ENCODE assay signal across 13 cellular contexts in the genomic region with DNA sequence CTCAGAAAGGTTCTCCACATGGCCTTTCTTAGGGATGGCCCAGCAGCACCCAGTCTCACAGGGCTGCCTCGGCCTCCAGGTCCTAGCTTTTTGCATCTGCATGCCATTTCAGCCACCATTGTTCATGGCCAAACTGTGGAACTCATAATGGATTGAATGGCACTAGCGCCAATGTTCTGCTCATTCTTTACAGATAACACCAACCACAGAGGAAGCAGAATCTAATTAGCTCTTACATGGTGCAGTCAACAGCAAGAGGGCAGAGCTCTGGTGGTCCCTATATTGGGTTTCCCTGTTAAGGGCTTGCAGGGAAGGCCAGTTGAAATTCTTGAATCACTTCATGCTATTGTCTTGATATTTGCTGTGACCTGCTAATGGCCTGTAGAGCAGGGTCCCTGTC. TPM values are rescaled to one million over a fixed set of nuclear protein-coding genes. Genes with fewer than 3 reads are reported as not detected.
A peak's percentile ranks its signal among the peaks of the same experiment; 100 is the strongest.
DNase-seq lines count a peak whose midpoint lies in the region; ATAC-seq lines count a peak whose summit lies in the region.
"Had no signal": no experiment of that assay in that cellular context is flagged by ENCODE, and none has a peak within 500 bp of the region (broad histone marks: within the 10 kb centered on the region; RNA-seq: fewer than 3 reads in every experiment).

No MANE protein-coding gene starts in this region.

- no peaks in the 10 kb centered on the region for H3K36me3 ChIP-seq in KOPT-K1 (ENCODE audit: insufficient read depth, low read length)

- H3K9me3 Mint-ChIP-seq in activated CD4-positive, alpha-beta T cell treated with anti-CD3 and anti-CD28 coated beads, Interleukin-2, amount 10 ng/mL, durations not matched to agents 24 days and 14 days: no peaks in the 10 kb centered on the region
- H3K9me3 Mint-ChIP-seq in naive thymus-derived CD8-positive, alpha-beta T cell: peaks cover 0 to 14% (median 2%) of the 10 kb centered on the region in 9 donors

- no peak for ATAC-seq in naive thymus-derived CD8-positive, alpha-beta T cell

- POLR2A ChIA-PET in naive thymus-derived CD8-positive, alpha-beta T cell (lab: Charles Lee): interaction anchor here (1.1 to 20.7 kb wide), 10 partner anchors 9 to 315 kb away, joined by 3 to 593 read pairs (median 55); a partner anchor contains a TSS

- peaks cover 36% of the 10 kb centered on the region for H3K36me3 Mint-ChIP-seq in activated CD4-positive, alpha-beta T cell treated with anti-CD3 and anti-CD28 coated beads, Interleukin-2, amount 10 ng/mL, durations not matched to agents 24 days and 14 days (ENCODE audit: low read depth)
- H3K36me3 Mint-ChIP-seq in naive thymus-derived CD8-positive, alpha-beta T cell: peaks cover 9 to 44% (median 39%) of the 10 kb centered on the region in 3 donors

- peak overlapping the region; percentile 91 for H3K27ac Mint-ChIP-seq in activated CD4-positive, alpha-beta T cell treated with anti-CD3 and anti-CD28 coated beads, Interleukin-2, amount 10 ng/mL, durations not matched to agents 24 days and 14 days
- H3K27ac Mint-ChIP-seq in naive thymus-derived CD8-positive, alpha-beta T cell: peak overlapping the region; percentile 93 to 100 (median 98)

- H3K27me3 Mint-ChIP-seq in activated CD4-positive, alpha-beta T cell treated with anti-CD3 and anti-CD28 coated beads, Interleukin-2, amount 10 ng/mL, durations not matched to agents 24 days and 14 days: no peaks in the 10 kb centered on the region
- H3K27me3 Mint-ChIP-seq in naive thymus-derived CD8-positive, alpha-beta T cell: peaks cover 0 to 3% (median 0%) of the 10 kb centered on the region in 5 donors

- no peaks in the 10 kb centered on the region for H3K9me3 ChIP-seq in KOPT-K1 (ENCODE audit: insufficient read depth, low read length, poor library complexity, severe bottlenecking)

- H3K4me3 Mint-ChIP-seq in activated CD4-positive, alpha-beta T cell treated with anti-CD3 and anti-CD28 coated beads, Interleukin-2, amount 10 ng/mL, durations not matched to agents 24 days and 14 days: peak overlapping the region; percentile 86
- peak overlapping the region; percentile 84 to 96 (median 90) for H3K4me3 Mint-ChIP-seq in naive thymus-derived CD8-positive, alpha-beta T cell

- no peak for DNase-seq in activated CD4-positive, alpha-beta T cell treated with anti-CD3 and anti-CD28 coated beads, Interleukin-2, amount 10 ng/mL, durations not matched to agents 24 days and 14 days
- no peak for DNase-seq in activated CD4-positive, alpha-beta T cell treated with anti-CD3 and anti-CD28 coated beads, Interleukin-2, amount 50 U/mL, for 4 hours
- DNase-seq in astrocyte of the hippocampus (ENCODE audit: low read depth, low spot score) (peak; percentile 49), posterior vena cava (ENCODE audit: low spot score) (no peak)
- no peak for DNase-seq in naive thymus-derived CD8-positive, alpha-beta T cell
- no peak for DNase-seq in effector CD8-positive, alpha-beta T cell (lab: John Stamatoyannopoulos, UW)
- no peak for DNase-seq in stimulated activated CD4-positive, alpha-beta T cell treated with anti-CD3 and anti-CD28 coated beads, Interleukin-1b, Interleukin-23, amount 100 ng/mL, for 48 hours
- DNase-seq: amygdala, NCI-H2029 treated with DMSO at 0.1 percent for 48 hours, NCI-H748 treated with DMSO at 0.1 percent for 48 hours, T1000 had no signal

- H3K27ac ChIP-seq in KOPT-K1 (ENCODE audit: low read depth, low read length, poor library complexity, severe bottlenecking): peak overlapping the region; percentile 80
- H3K27ac ChIP-seq: RWPE1 had no signal

- peaks cover 81% of the 10 kb centered on the region for H3K4me1 Mint-ChIP-seq in activated CD4-positive, alpha-beta T cell treated with anti-CD3 and anti-CD28 coated beads, Interleukin-2, amount 10 ng/mL, durations not matched to agents 24 days and 14 days
- peaks cover 44 to 97% (median 86%) of the 10 kb centered on the region in 4 donors for H3K4me1 Mint-ChIP-seq in naive thymus-derived CD8-positive, alpha-beta T cell

- intact Hi-C loops in activated CD4-positive, alpha-beta T cell treated with anti-CD3 and anti-CD28 coated beads, Interleukin-2, amount 10 ng/mL, durations not matched to agents 24 days and 14 days (cut with micrococcal nuclease): no loop called here
- intact Hi-C loops in posterior vena cava (cut with DNase I): no loop called here

RNA-seq across cellular contexts. Expression of a gene that starts 45.6 kb away (rescaled TPM):
- total RNA-seq in activated CD4-positive, alpha-beta T cell treated with anti-CD3 and anti-CD28 coated beads, Interleukin-2, amount 10 ng/mL, durations not matched to agents 24 days and 14 days: 43.2 and 45.0 TPM in 2 replicates
- 100 to 1,000 TPM; 137 to 142 TPM for total RNA-seq in naive thymus-derived CD8-positive, alpha-beta T cell
- 100 to 1,000 TPM in 2 of 3 donors, 10 to 100 TPM in 1; 52.9 to 140 (median 112) TPM for polyA plus RNA-seq in naive thymus-derived CD8-positive, alpha-beta T cell
- total RNA-seq in posterior vena cava: 10 to 100 TPM; 12.5 to 13.0 TPM
